ENCODE assay signal across 1 cellular context in genomic region chr3:155854147-155854940, GRCh38.
TF ChIP-seq lines count a peak whose summit lies in the region.

TSS of gene SLC33A1 (minus strand) at chr3:155854427. CDS start at chr3:155853997, 430 bp downstream.

TF ChIP-seq in GM12878, 131 proteins besides CTCF, POLR2A, EP300 and RAD21 (continued from another document and continues in another):
- peak; percentile 79 for TF ChIP-seq SKIL (IDR thresholded peaks at IDR 0.05; ENCODE audit: low read depth, poor library complexity, severe bottlenecking)
- peak; percentile 95 for TF ChIP-seq ZBTB4 (CRISPR knock-in tag; IDR thresholded peaks at IDR 0.05)
- TF ChIP-seq E2F4 (IDR thresholded peaks at IDR 0.05; ENCODE audit: low read depth, low read length) = no peak
- peak; percentile 51; the same call in 1 of the 2 replicates for TF ChIP-seq HSF1 (IDR thresholded peaks at IDR 0.05; ENCODE audit: low read depth, low read length)
- no peak for TF ChIP-seq CEBPB (IDR thresholded peaks at IDR 0.05; ENCODE audit: borderline replicate concordance in 1 of 2, low read depth in 2 of 2, low read length in 2 of 2)
- TF ChIP-seq STAT1 (conservative IDR thresholded peaks at IDR 0.05) = 0 out of 2 replicates have a peak, but pooled peaks have one; percentile 61
- TF ChIP-seq FOS (IDR thresholded peaks at IDR 0.05; ENCODE audit: borderline replicate concordance, extremely low read depth, insufficient read length) = peak; percentile 54
- no peak for TF ChIP-seq ASH2L (IDR thresholded peaks at IDR 0.05; ENCODE audit: borderline replicate concordance, low read depth)
- no peak for TF ChIP-seq NR2C2 (IDR thresholded peaks at IDR 0.05; ENCODE audit: borderline replicate concordance, control insufficient read depth, insufficient read length, low read depth)
- TF ChIP-seq ZNF592 (IDR thresholded peaks at IDR 0.05) = 0 out of 2 replicates have a peak, but pooled peaks have one; percentile 7
- TF ChIP-seq MAX (IDR thresholded peaks at IDR 0.05; ENCODE audit: low read depth, low read length) = peak; percentile 99
- no peak; the same call in 1 of the 2 replicates for TF ChIP-seq NRF1 (conservative IDR thresholded peaks at IDR 0.05; ENCODE audit: low read depth, low read length)
- peak; percentile 83 for TF ChIP-seq NR2C1 (IDR thresholded peaks at IDR 0.05)
- no peak; the same call in none of the 2 replicates for TF ChIP-seq MLLT1 (IDR thresholded peaks at IDR 0.05)
- TF ChIP-seq USF1 (IDR thresholded peaks at IDR 0.05; ENCODE audit: borderline replicate concordance, extremely low read length, insufficient read depth, low read depth, low read length) = peak; percentile 95
- peak; percentile 95 for TF ChIP-seq ZBTB11 (CRISPR knock-in tag; IDR thresholded peaks at IDR 0.05)
- 0 out of 2 replicates have a peak, but pooled peaks have one; percentile 56 for TF ChIP-seq JUND (IDR thresholded peaks at IDR 0.05; ENCODE audit: low read depth, low read length)
- TF ChIP-seq POU2F2 (IDR thresholded peaks at IDR 0.05; ENCODE audit: borderline replicate concordance, low read depth, low read length) = peak; percentile 11; the same call in 2 of the 3 replicates
- no peak for TF ChIP-seq YBX1 (IDR thresholded peaks at IDR 0.05)
- TF ChIP-seq BCLAF1 (IDR thresholded peaks at IDR 0.05) = no peak
- peak; percentile 89 for TF ChIP-seq HCFC1 (IDR thresholded peaks at IDR 0.05; ENCODE audit: low read length)
- TF ChIP-seq MYC (IDR thresholded peaks at IDR 0.05; ENCODE audit: insufficient read depth, insufficient read length, insufficient replicate concordance, low read length, severe bottlenecking) = peak; percentile 88
- TF ChIP-seq HDGF (IDR thresholded peaks at IDR 0.05) = no peak; the same call in 1 of the 2 replicates
- TF ChIP-seq FOXM1 (IDR thresholded peaks at IDR 0.05; ENCODE audit: low read depth, low read length) = no peak
- no peak for TF ChIP-seq ZNF622 (IDR thresholded peaks at IDR 0.05)
- TF ChIP-seq IKZF1 (conservative IDR thresholded peaks at IDR 0.05) = peak; percentile 94
- peak; percentile 83 for TF ChIP-seq RFX5 (IDR thresholded peaks at IDR 0.05; ENCODE audit: low read depth, low read length)
- no peak for TF ChIP-seq NFXL1 (IDR thresholded peaks at IDR 0.05; ENCODE audit: borderline replicate concordance)
- TF ChIP-seq NR2F1 (conservative IDR thresholded peaks at IDR 0.05) = peak; percentile 50
- no peak for TF ChIP-seq PAX8 (IDR thresholded peaks at IDR 0.05)
- no peak for TF ChIP-seq BRCA1 (IDR thresholded peaks at IDR 0.05; ENCODE audit: low read depth, low read length)
